In genomic region chr5:55533806-55534435, GRCh38 we compare ENCODE assay signal across 8 cellular contexts. TPM values are rescaled to one million over a fixed set of nuclear protein-coding genes. Genes with fewer than 3 reads are reported as not detected.
DNase-seq lines count a peak whose midpoint lies in the region; ATAC-seq and TF ChIP-seq lines count a peak whose summit lies in the region.

No MANE protein-coding gene starts in this region.

- peak overlapping the region; percentile 69 for H3K27ac Mint-ChIP-seq in central memory CD8-positive, alpha-beta T cell (ENCODE audit: low read depth)

- DNase-seq in NCI-H748 treated with DMSO at 0.1 percent for 48 hours (lab: John Stamatoyannopoulos, UW): peak; percentile 70
- DNase-seq in central memory CD8-positive, alpha-beta T cell (ENCODE audit: low spot score in 2 of 2): peak in 1 of 2 donors; percentile 15
- no peak for DNase-seq in kidney epithelial cell (ENCODE audit: low read depth)
- no peak for DNase-seq in occipital lobe (lab: John Stamatoyannopoulos, UW)

- H3K9ac ChIP-seq in stomach smooth muscle (ENCODE audit: low read length in 2 of 2): peak overlapping the region; percentile 81 to 93

- H3K4me1 Mint-ChIP-seq in central memory CD8-positive, alpha-beta T cell: peaks cover 22% of the 10 kb centered on the region

- H3K27me3 Mint-ChIP-seq in central memory CD8-positive, alpha-beta T cell: no peaks in the 10 kb centered on the region

- H3K9me3 Mint-ChIP-seq in central memory CD8-positive, alpha-beta T cell: no peaks in the 10 kb centered on the region

- H3K27ac ChIP-seq in C4-2B: peak overlapping the region; percentile 98
- H3K27ac ChIP-seq in stomach smooth muscle (ENCODE audit: low read length): peak overlapping the region; percentile 89

- H3K4me3 ChIP-seq in kidney epithelial cell (ENCODE audit: low read depth, low read length) (peak overlapping the region; percentile 88), stomach smooth muscle (ENCODE audit: low read length in 2 of 2) (peak overlapping the region; percentile 93 to 98)

- H3K36me3 Mint-ChIP-seq in central memory CD8-positive, alpha-beta T cell (ENCODE audit: insufficient read depth): peaks cover 4% of the 10 kb centered on the region

- ATAC-seq in GM18873 (IDR thresholded peaks at IDR 0.05; ENCODE audit: low FRiP score, unreplicated experiment): peak; percentile 30
- peak; percentile 35 for ATAC-seq in HG03064 (IDR thresholded peaks at IDR 0.05; ENCODE audit: low read depth, unreplicated experiment)
- peak; percentile 54 for ATAC-seq in central memory CD8-positive, alpha-beta T cell (replicated peaks; ENCODE audit: extremely low read depth, poor library complexity, severe bottlenecking)

- peak overlapping the region; percentile 89 for H3K4me3 Mint-ChIP-seq in central memory CD8-positive, alpha-beta T cell

- H3K9me3 ChIP-seq in stomach smooth muscle (ENCODE audit: control insufficient read depth in 2 of 2, low read length in 2 of 2): no peaks in the 10 kb centered on the region

- H3K27me3 ChIP-seq in kidney epithelial cell (ENCODE audit: control insufficient read depth, insufficient read depth, low read length): no peaks in the 10 kb centered on the region
- no peaks in the 10 kb centered on the region for H3K27me3 ChIP-seq in stomach smooth muscle (ENCODE audit: control insufficient read depth in 1 of 2, insufficient read depth in 2 of 2, low read length in 2 of 2)

- TF ChIP-seq CTCF in C4-2B (conservative IDR thresholded peaks at IDR 0.05) (no peak), kidney epithelial cell (IDR thresholded peaks at IDR 0.05; ENCODE audit: insufficient read depth, low read length, poor library complexity, severe bottlenecking) (no peak)

- H3K4me1 ChIP-seq in stomach smooth muscle (ENCODE audit: control insufficient read depth, insufficient read depth, low read length): peaks cover 2% of the 10 kb centered on the region

- no peaks in the 10 kb centered on the region for H3K36me3 ChIP-seq in kidney epithelial cell (ENCODE audit: control insufficient read depth, insufficient read depth, low read length)
- H3K36me3 ChIP-seq in stomach smooth muscle (ENCODE audit: control insufficient read depth in 2 of 2, insufficient read depth in 2 of 2, low read length in 2 of 2): no peaks in the 10 kb centered on the region

RNA-seq across cellular contexts. Expression of gene PLPP1, which starts 0.8 kb away (rescaled TPM):
- total RNA-seq in kidney epithelial cell: 26.6 and 28.8 TPM in 2 replicates
- total RNA-seq in occipital lobe: 31.5 TPM
